ENCODE assay signal across 9 cellular contexts in genomic region chr9:34989946-34990635, GRCh38. TPM values are rescaled to one million over a fixed set of nuclear protein-coding genes. Genes with fewer than 3 reads are reported as not detected.
DNase-seq lines count a peak whose midpoint lies in the region; ATAC-seq and TF ChIP-seq lines count a peak whose summit lies in the region.
"Had no signal": no experiment of that assay in that cellular context is flagged by ENCODE, and none has a peak within 500 bp of the region (broad histone marks: within the 10 kb centered on the region; RNA-seq: fewer than 3 reads in every experiment).

No MANE protein-coding gene starts in this region.

- ATAC-seq in GM18498 (IDR thresholded peaks at IDR 0.05; ENCODE audit: unreplicated experiment) = no peak
- no peak for ATAC-seq in HG03469 (IDR thresholded peaks at IDR 0.05; ENCODE audit: unreplicated experiment)

- peak; percentile 68 for DNase-seq in HEK293T (ENCODE audit: extremely low spot score)
- DNase-seq in SK-N-DZ (ENCODE audit: low spot score) = peak; percentile 74
- no peak for DNase-seq in mammary epithelial cell
- peak; percentile 87 for DNase-seq in iPS-NIHi11 (ENCODE audit: low spot score)
- DNase-seq in skeletal muscle cell (ENCODE audit: low read depth) = no peak

- no peaks in the 10 kb centered on the region for H3K9me3 ChIP-seq in BLaER1 treated with 17β-estradiol and CSF1 and Interleukin-3, amounts not matched to agents 10 nM and 100 nM (replicated peaks in 1 of 11)
- H3K9me3 ChIP-seq in mammary epithelial cell (replicated peaks; ENCODE audit: insufficient read depth, low read length) = no peaks in the 10 kb centered on the region

- dilution Hi-C loops in mammary epithelial cell (cut with HindIII; ENCODE audit: low sequenced_read_pairs) = no loop called here

- WGBS in mammary epithelial cell (ENCODE audit: low coverage, missing lambda C conversion rate) = 7% methylated on average over 8 of the region's 39 CpGs

- intact Hi-C loops in mammary epithelial cell (cut with micrococcal nuclease) = loop anchor here (5.0 kb wide), 2 partner anchors 82 to 122 kb away; partner anchors contain the start of gene VCP

- POLR2A ChIA-PET in HEK293T (lab: Yijun Ruan, JAX) = interaction anchor here (1.0 to 1.5 kb wide), 2 partner anchors 61 to 82 kb away, joined by 3 to 4 read pairs; no protein-coding TSS in a partner anchor

- peaks cover 0 to 11% (median 0%) of the 10 kb centered on the region in 11 experiments; a peak in 2 of 22 replicates for H4K20me1 ChIP-seq in BLaER1 treated with 17β-estradiol and CSF1 and Interleukin-3, amounts not matched to agents 10 nM and 100 nM
- H4K20me1 ChIP-seq in mammary epithelial cell (ENCODE audit: insufficient read depth, low read length) = no peaks in the 10 kb centered on the region

- H3K9ac ChIP-seq in BLaER1 treated with 17β-estradiol and CSF1 and Interleukin-3, amounts not matched to agents 10 nM and 100 nM = peak overlapping the region; percentile 81 to 98 (median 88)
- peak overlapping the region; percentile 59 for H3K9ac ChIP-seq in mammary epithelial cell (ENCODE audit: insufficient read depth, low read length)

- BruUV-seq in mammary epithelial cell (replicated peaks; lab: Mats Ljungman, UMichigan) = no TSS peak

- peak overlapping the region; percentile 77 to 97 (median 85) for H3K27ac ChIP-seq in BLaER1 treated with 17β-estradiol and CSF1 and Interleukin-3, amounts not matched to agents 10 nM and 100 nM
- peak overlapping the region; percentile 25 for H3K27ac ChIP-seq in mammary epithelial cell (ENCODE audit: insufficient read depth, low read depth, low read length)

- H3K4me2 ChIP-seq in BLaER1 treated with 17β-estradiol and CSF1 and Interleukin-3, amounts not matched to agents 10 nM and 100 nM = peak overlapping the region; percentile 90 to 99 (median 94)
- peak overlapping the region; percentile 82 for H3K4me2 ChIP-seq in mammary epithelial cell (ENCODE audit: insufficient read depth, low read depth, low read length)

- in situ Hi-C loops in mammary epithelial cell (cut with MboI; ENCODE audit: low sequenced_read_pairs in 2 of 2) = loop anchor here in 1 of 2 donors (10.0 kb wide), 1 partner anchor 95 kb away; a partner anchor contains a TSS

- H3K27me3 ChIP-seq in BLaER1 treated with 17β-estradiol and CSF1 and Interleukin-3, amounts not matched to agents 10 nM and 100 nM = no peaks in the 10 kb centered on the region
- H3K27me3 ChIP-seq in mammary epithelial cell (ENCODE audit: insufficient read depth, low read length) = no peaks in the 10 kb centered on the region

- no peaks in the 10 kb centered on the region for H3K79me2 ChIP-seq in mammary epithelial cell (ENCODE audit: insufficient read depth, low read length)

- H2AFZ ChIP-seq in mammary epithelial cell (ENCODE audit: low read depth, low read length) = peak overlapping the region; percentile 88

- H3K4me1 ChIP-seq in BLaER1 treated with 17β-estradiol and CSF1 and Interleukin-3, amounts not matched to agents 10 nM and 100 nM = peaks cover 72 to 89% (median 87%) of the 10 kb centered on the region in 10 experiments
- H3K4me1 ChIP-seq in mammary epithelial cell (ENCODE audit: insufficient read depth, low read length) = peaks cover 48% of the 10 kb centered on the region

- peaks cover 0 to 7% (median 0%) of the 10 kb centered on the region in 11 experiments; a peak in 5 of 22 replicates for H3K36me3 ChIP-seq in BLaER1 treated with 17β-estradiol and CSF1 and Interleukin-3, amounts not matched to agents 10 nM and 100 nM
- no peaks in the 10 kb centered on the region for H3K36me3 ChIP-seq in mammary epithelial cell (ENCODE audit: insufficient read depth, low read length)

- no peak for TF ChIP-seq CTCF in mammary epithelial cell (conservative IDR thresholded peaks at IDR 0.05 in 1 of 2, IDR thresholded peaks at IDR 0.05 in 1 of 2; ENCODE audit: extremely low read depth in 1 of 2, insufficient read depth in 1 of 2, low read depth in 1 of 2, low read length in 2 of 2)

- CTCF ChIA-PET in HEK293T (lab: Yijun Ruan, JAX) = interaction anchor here (1.7 kb wide), 1 partner anchor 91 kb away, joined by 6 read pairs; no protein-coding TSS in a partner anchor
- CTCF ChIA-PET in mammary epithelial cell (lab: Charles Lee; ENCODE audit: low non-redundant PET) = interaction anchor here (0.6 kb wide), 1 partner anchor 60 kb away, joined by 3 read pairs; no protein-coding TSS in a partner anchor

- H3K4me3 ChIP-seq in BLaER1 treated with 17β-estradiol and CSF1 and Interleukin-3, amounts not matched to agents 10 nM and 100 nM = peak overlapping the region; percentile 73 to 93 (median 82)
- H3K4me3 ChIP-seq in mammary epithelial cell (replicated peaks in 1 of 3; ENCODE audit: insufficient read depth in 1 of 3, low read depth in 2 of 3, low read length in 3 of 3) = peak overlapping the region; percentile 63 to 88 (median 72)
- peak overlapping the region; percentile 90 for H3K4me3 ChIP-seq in skeletal muscle cell (ENCODE audit: low read depth, low read length)

TF ChIP-seq in HEK293T, 16 proteins besides CTCF, POLR2A, EP300 and RAD21:
- no peak for TF ChIP-seq ELF4 (IDR thresholded peaks at IDR 0.05)
- TF ChIP-seq FOXA1 (IDR thresholded peaks at IDR 0.05) = no peak

RNA-seq across cellular contexts. Expression of gene DNAJB5, which starts 0.5 kb away (rescaled TPM):
- polyA plus RNA-seq in SK-N-DZ (2014; cell fraction: cytosol; rRNA removed) = 20.8 and 20.9 TPM in 2 replicates
- 10.5 and 15.5 TPM in 2 replicates for polyA plus RNA-seq in SK-N-DZ (2014; cell fraction: nucleus; rRNA removed)
- 10 to 100 TPM in 1 of 2 donors, 1 to 10 TPM in 1; 8.4 to 10.0 TPM for total RNA-seq in mammary epithelial cell
- polyA plus RNA-seq in mammary epithelial cell = 3.4 TPM
- 3.9 TPM for polyA minus RNA-seq in mammary epithelial cell

RNA-seq across cellular contexts. Expression of gene PHF24, which starts 32.0 kb away (rescaled TPM):
- polyA plus RNA-seq in SK-N-DZ (2014; cell fraction: cytosol; rRNA removed) = not detected in 2 replicates
- polyA plus RNA-seq in SK-N-DZ (2014; cell fraction: nucleus; rRNA removed) = 0.07 TPM in 1 of 2 replicates, not detected in the other
- under 1 TPM; under 0.01 to 0.24 TPM for total RNA-seq in mammary epithelial cell
- 0.07 TPM for polyA plus RNA-seq in mammary epithelial cell
- polyA minus RNA-seq in mammary epithelial cell = not detected
- total RNA-seq: HT1080 had no signal

Comparison
In these comparisons a context has a peak if more than half of its experiments do, and no peak if none do; other contexts are left out.
1. DNase-seq: peak in HEK293T (single experiment), SK-N-DZ (single experiment) and iPS-NIHi11 (single experiment); none in mammary epithelial cell (single experiment) and skeletal muscle cell (single experiment).
2. Peak in every context shown above with its lines, with median percentiles within 50 percentile points of each other: H3K4me3 ChIP-seq.